In the genomic region with DNA sequence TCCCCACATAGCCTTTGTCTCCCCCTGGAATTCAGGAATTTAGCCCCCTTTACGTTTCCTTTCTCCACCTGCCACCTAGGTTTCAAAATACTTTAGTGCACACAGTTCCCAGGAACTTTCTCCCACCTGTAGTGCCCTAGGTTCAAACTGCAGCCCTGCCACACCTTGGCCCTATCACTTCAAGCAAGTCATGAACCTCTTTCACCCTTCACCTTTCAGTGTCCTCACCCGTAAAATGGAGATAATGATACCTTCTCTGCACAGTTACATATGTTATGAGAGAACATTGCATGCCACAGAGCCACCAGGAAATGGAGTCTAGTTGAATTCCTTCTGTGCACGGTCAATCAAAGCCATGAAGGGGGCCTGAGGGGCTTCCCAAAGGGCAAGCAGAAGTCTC, we compare ENCODE assay signal across 1 cellular context.
TF ChIP-seq lines count a peak whose summit lies in the region.

No MANE protein-coding gene starts in this region.

TF ChIP-seq in GM12878, 131 proteins besides CTCF, POLR2A, EP300 and RAD21:
- TF ChIP-seq, protein P1, sequence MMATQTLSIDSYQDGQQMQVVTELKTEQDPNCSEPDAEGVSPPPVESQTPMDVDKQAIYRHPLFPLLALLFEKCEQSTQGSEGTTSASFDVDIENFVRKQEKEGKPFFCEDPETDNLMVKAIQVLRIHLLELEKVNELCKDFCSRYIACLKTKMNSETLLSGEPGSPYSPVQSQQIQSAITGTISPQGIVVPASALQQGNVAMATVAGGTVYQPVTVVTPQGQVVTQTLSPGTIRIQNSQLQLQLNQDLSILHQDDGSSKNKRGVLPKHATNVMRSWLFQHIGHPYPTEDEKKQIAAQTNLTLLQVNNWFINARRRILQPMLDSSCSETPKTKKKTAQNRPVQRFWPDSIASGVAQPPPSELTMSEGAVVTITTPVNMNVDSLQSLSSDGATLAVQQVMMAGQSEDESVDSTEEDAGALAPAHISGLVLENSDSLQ (IDR thresholded peaks at IDR 0.05) = no peak
- TF ChIP-seq LARP7 (IDR thresholded peaks at IDR 0.05) (no peak), SREBF2 (IDR thresholded peaks at IDR 0.05; ENCODE audit: low read length) (no peak), BMI1 (IDR thresholded peaks at IDR 0.05; ENCODE audit: borderline replicate concordance) (no peak), HDAC2 (IDR thresholded peaks at IDR 0.05) (no peak), STAT1 (conservative IDR thresholded peaks at IDR 0.05) (no peak), TCF3 (IDR thresholded peaks at IDR 0.05; ENCODE audit: borderline replicate concordance, insufficient read depth, low read depth, low read length) (no peak)
TF ChIP-seq in GM12878: peak in this region for 0.
